8 cellular contexts compared by ENCODE assay signal in genomic region chr17:30477083-30477757, GRCh38. TPM values are rescaled to one million over a fixed set of nuclear protein-coding genes. Genes with fewer than 3 reads are reported as not detected.
DNase-seq lines count a peak whose midpoint lies in the region; ATAC-seq and TF ChIP-seq lines count a peak whose summit lies in the region.

GOSR1 (plus strand) TSS chr17:30477408; CDS start chr17:30477434, 26 bp downstream.

- H3K36me3 ChIP-seq in PC-3 (ENCODE audit: low read depth, low read length) (peaks cover 1% of the 10 kb centered on the region; the same call in 1 of the 2 replicates), mucosa of descending colon (ENCODE audit: low read depth) (no peaks in the 10 kb centered on the region)

- no peaks in the 10 kb centered on the region for H3F3A ChIP-seq in PC-3 (ENCODE audit: low read length, unreplicated experiment)

- BruUV-seq in PC-3 (replicated peaks; lab: Mats Ljungman, UMichigan) = no TSS peak

- intact Hi-C loops in PC-3 (cut with micrococcal nuclease) (loop anchor here (1.0 kb wide), 1 partner anchor 137 kb away; no protein-coding TSS in a partner anchor), mucosa of descending colon (cut with DNase I, micrococcal nuclease) (no loop called here)

- no peaks in the 10 kb centered on the region for H3K27me3 Mint-ChIP-seq in IgD-negative memory B cell

- no peaks in the 10 kb centered on the region for H3K9me2 ChIP-seq in PC-3 (replicated peaks; ENCODE audit: low read length)

- peaks cover 8% of the 10 kb centered on the region; the same call in 1 of the 2 replicates for H3K4me1 ChIP-seq in PC-3 (ENCODE audit: insufficient read depth, low read length)
- H3K4me1 ChIP-seq in mucosa of descending colon (ENCODE audit: low read depth) = peaks cover 13% of the 10 kb centered on the region

- peaks cover 16 to 24% (median 22%) of the 10 kb centered on the region in 3 donors for H3K4me1 Mint-ChIP-seq in IgD-negative memory B cell

- H3K9me3 Mint-ChIP-seq in IgD-negative memory B cell = no peaks in the 10 kb centered on the region

- H3K4me3 ChIP-seq in PC-3 (ENCODE audit: low read length) (peak within 1 kb of the TSS; percentile 97), mucosa of descending colon (peak within 1 kb of the TSS; percentile 82)

- peak within 1 kb of the TSS; percentile 99 for H3K9ac ChIP-seq in PC-3 (ENCODE audit: low read length)

- no peaks in the 10 kb centered on the region for H4K20me1 ChIP-seq in PC-3 (ENCODE audit: low read length)

- H3K9me3 ChIP-seq in PC-3 (ENCODE audit: low read length) (no peaks in the 10 kb centered on the region), mucosa of descending colon (no peaks in the 10 kb centered on the region)

- POLR2A ChIA-PET in PC-3 (lab: Charles Lee; ENCODE audit: unreplicated experiment) = no interaction called here

- H3K27ac Mint-ChIP-seq in IgD-negative memory B cell = peak within 1 kb of the TSS; percentile 84 to 100 (median 98)

- peak within 1 kb of the TSS; percentile 63 for H3K27ac ChIP-seq in PC-3 (ENCODE audit: low read length)
- H3K27ac ChIP-seq in epithelial cell of prostate = peak within 1 kb of the TSS; percentile 62

- peak within 1 kb of the TSS; percentile 88 to 99 (median 98) for H3K4me3 Mint-ChIP-seq in IgD-negative memory B cell

- peak within 1 kb of the TSS; percentile 100 for H2AFZ ChIP-seq in PC-3 (ENCODE audit: low read length)

- peak within 1 kb of the TSS; percentile 84 for H3K4me2 ChIP-seq in PC-3 (ENCODE audit: low read length)

- peaks cover 7% of the 10 kb centered on the region for H3K36me3 Mint-ChIP-seq in IgD-negative memory B cell

- CTCF ChIA-PET in PC-3 (lab: Charles Lee) = no interaction called here

- ATAC-seq in GM21528 (IDR thresholded peaks at IDR 0.05; ENCODE audit: low FRiP score, unreplicated experiment) (peak; percentile 94), PC-3 (peak; percentile 100), mucosa of descending colon (peak; percentile 100)

- peaks cover 22% of the 10 kb centered on the region for H3K79me2 ChIP-seq in PC-3 (ENCODE audit: low read length)

- DNase-seq in DMS153 treated with DMSO at 0.1 percent for 48 hours (lab: John Stamatoyannopoulos, UW; ENCODE audit: unreplicated experiment) (peak; percentile 95), PC-3 (peak; percentile 90), activated T-cell treated with anti-CD3 and anti-CD28 coated beads for 48 hours (ENCODE audit: low read depth) (peak; percentile 85), epithelial cell of prostate (ENCODE audit: low read depth, low spot score) (peak; percentile 76), mucosa of descending colon (peak; percentile 90 to 95 (median 94))
- DNase-seq in stimulated activated CD8-positive, alpha-beta memory T cell treated with anti-CD3 and anti-CD28 coated beads, Interleukin-4, amount 100 ng/mL, for 24 hours (ENCODE audit: low read depth) = peak; percentile 87

- TF ChIP-seq CTCF in PC-3 (conservative IDR thresholded peaks at IDR 0.05; ENCODE audit: low read depth, low read length) = peak; percentile 65
- TF ChIP-seq CTCF in mucosa of descending colon (IDR thresholded peaks at IDR 0.05) = peak; percentile 60

- H3K27me3 ChIP-seq in PC-3 (ENCODE audit: low read length) = no peaks in the 10 kb centered on the region

RNA-seq across cellular contexts. Expression of gene GOSR1, which starts in this region (rescaled TPM):
- 50.0 TPM for polyA plus RNA-seq in IgD-negative memory B cell
- total RNA-seq in PC-3 (2014; rRNA removed) = 14.2 and 22.2 TPM in 2 replicates
- 10 to 100 TPM; 52.6 to 55.7 (median 53.1) TPM for total RNA-seq in mucosa of descending colon

Comparison
In these comparisons a context has a peak if more than half of its experiments do, and no peak if none do; other contexts are left out.
1. Peak in every context shown above with its lines: DNase-seq, ATAC-seq, H3K4me3 ChIP-seq and H3K27ac ChIP-seq.